Comparison of ENCODE assay signal across 11 cellular contexts in genomic region chr6:13413906-13414555, GRCh38.
DNase-seq lines count a peak whose midpoint lies in the region; ATAC-seq and TF ChIP-seq lines count a peak whose summit lies in the region.
"Had no signal": no experiment of that assay in that cellular context is flagged by ENCODE, and none has a peak within 500 bp of the region (broad histone marks: within the 10 kb centered on the region; RNA-seq: fewer than 3 reads in every experiment).

No MANE protein-coding gene starts in this region.

- H3K27ac ChIP-seq in Karpas-422 (ENCODE audit: low read length) (peak overlapping the region; percentile 38; the same call in 1 of the 2 replicates), caudate nucleus (ENCODE audit: low read depth, low read length) (peak overlapping the region; percentile 73), gastrocnemius medialis (peak overlapping the region; percentile 63 to 78 (median 70))

- H2AFZ ChIP-seq in Karpas-422 (ENCODE audit: low read length), result no peak overlapping the region

- H3K4me3 ChIP-seq in Karpas-422 (ENCODE audit: low read length) (no peak overlapping the region), gastrocnemius medialis (no peak overlapping the region)
- H3K4me3 ChIP-seq: vagina had no signal

- peaks cover 7 to 19% (median 11%) of the 10 kb centered on the region in 3 donors for H3K36me3 Mint-ChIP-seq in immature natural killer cell
- H3K36me3 Mint-ChIP-seq in activated naive CD8-positive, alpha-beta T cell treated with anti-CD3 and anti-CD28 coated beads for 36 hours, result peaks cover 11% of the 10 kb centered on the region
- no peaks in the 10 kb centered on the region for H3K36me3 Mint-ChIP-seq in HFFc6 (ENCODE audit: low read depth)

- no peaks in the 10 kb centered on the region for H3K9me2 ChIP-seq in Karpas-422 (replicated peaks; ENCODE audit: insufficient read depth, low read length)

- H3K36me3 ChIP-seq in Karpas-422 (ENCODE audit: insufficient read depth, low read length), result peaks cover 6% of the 10 kb centered on the region; the same call in 1 of the 2 replicates
- H3K36me3 ChIP-seq in gastrocnemius medialis, result no peaks in the 10 kb centered on the region
- H3K36me3 ChIP-seq: vagina had no signal

- no peaks in the 10 kb centered on the region for H4K20me1 ChIP-seq in Karpas-422 (ENCODE audit: insufficient read depth, low read depth, low read length)

- H3K4me3 Mint-ChIP-seq in immature natural killer cell, result peak overlapping the region in 2 of 5 donors; percentile 47 to 51
- H3K4me3 Mint-ChIP-seq in activated naive CD8-positive, alpha-beta T cell treated with anti-CD3 and anti-CD28 coated beads for 36 hours, result no peak overlapping the region
- no peak overlapping the region for H3K4me3 Mint-ChIP-seq in HFFc6
- H3K4me3 Mint-ChIP-seq: nephron progenitor cell had no signal

- H3K79me2 ChIP-seq in Karpas-422 (ENCODE audit: low read length), result peaks cover 85% of the 10 kb centered on the region

- no peaks in the 10 kb centered on the region for H3K27me3 ChIP-seq in Karpas-422 (ENCODE audit: low read length)
- no peaks in the 10 kb centered on the region for H3K27me3 ChIP-seq in gastrocnemius medialis
- H3K27me3 ChIP-seq: vagina had no signal

- H3K4me1 ChIP-seq in Karpas-422 (ENCODE audit: low read length) (peaks cover 35% of the 10 kb centered on the region), gastrocnemius medialis (peaks cover 73 to 74% of the 10 kb centered on the region in 2 donors)

- H3K9me3 ChIP-seq in Karpas-422 (ENCODE audit: low read length) (no peaks in the 10 kb centered on the region), gastrocnemius medialis (no peaks in the 10 kb centered on the region)
- H3K9me3 ChIP-seq: vagina had no signal

- H3K9me3 Mint-ChIP-seq in immature natural killer cell (no peaks in the 10 kb centered on the region), HFFc6 (no peaks in the 10 kb centered on the region)
- H3K9me3 Mint-ChIP-seq in activated naive CD8-positive, alpha-beta T cell treated with anti-CD3 and anti-CD28 coated beads for 36 hours, result no peaks in the 10 kb centered on the region
- H3K9me3 Mint-ChIP-seq: nephron progenitor cell had no signal

- H3K27me3 Mint-ChIP-seq in immature natural killer cell (ENCODE audit: low read depth in 3 of 3) (peaks cover 0 to 1% (median 0%) of the 10 kb centered on the region in 3 donors), HFFc6 (ENCODE audit: insufficient read depth) (no peaks in the 10 kb centered on the region)
- peaks cover 2% of the 10 kb centered on the region for H3K27me3 Mint-ChIP-seq in activated naive CD8-positive, alpha-beta T cell treated with anti-CD3 and anti-CD28 coated beads for 36 hours

- intact Hi-C loops in gastrocnemius medialis (cut with DNase I; ENCODE audit: low total_unique reads), result loop anchor here (2.0 to 5.0 kb wide), 3 partner anchors 73 to 158 kb away; partner anchors contain the start of genes GFOD1 and SIRT5

- H3K27ac Mint-ChIP-seq in immature natural killer cell, result peak overlapping the region; percentile 72 to 91 (median 82)
- no peak overlapping the region for H3K27ac Mint-ChIP-seq in activated naive CD8-positive, alpha-beta T cell treated with anti-CD3 and anti-CD28 coated beads for 36 hours
- no peak overlapping the region for H3K27ac Mint-ChIP-seq in HFFc6
- H3K27ac Mint-ChIP-seq: nephron progenitor cell had no signal

- no peak overlapping the region for H3K9ac ChIP-seq in Karpas-422 (ENCODE audit: low read length)

- H3K4me2 ChIP-seq in Karpas-422 (ENCODE audit: low read depth, low read length, poor library complexity, severe bottlenecking), result no peak overlapping the region

- TF ChIP-seq CTCF in gastrocnemius medialis (IDR thresholded peaks at IDR 0.05 in 4 of 5, conservative IDR thresholded peaks at IDR 0.05 in 1 of 5), result peak in 3 of 5 experiments; percentile 19 to 32 (median 25)
- TF ChIP-seq CTCF in HFFc6 (IDR thresholded peaks at IDR 0.05), result no peak

- in situ Hi-C loops in gastrocnemius medialis (cut with MboI; ENCODE audit: low sequenced_read_pairs in 4 of 4), result loop anchor here in 1 of 4 donors (25.0 kb wide), 1 partner anchor 123 kb away; no protein-coding TSS in a partner anchor

- H3K4me1 Mint-ChIP-seq in immature natural killer cell, result peaks cover 89 to 98% of the 10 kb centered on the region in 2 donors
- H3K4me1 Mint-ChIP-seq in activated naive CD8-positive, alpha-beta T cell treated with anti-CD3 and anti-CD28 coated beads for 36 hours, result no peaks in the 10 kb centered on the region
- H3K4me1 Mint-ChIP-seq in HFFc6 (ENCODE audit: low read depth), result peaks cover 9% of the 10 kb centered on the region

- TF ChIP-seq POLR2A in gastrocnemius medialis (IDR thresholded peaks at IDR 0.05), result no peak

- ATAC-seq in gastrocnemius medialis, result peak; percentile 84 to 85
- ATAC-seq in GM19467 (IDR thresholded peaks at IDR 0.05; ENCODE audit: unreplicated experiment), result no peak

- DNase-seq in Karpas-422, result no peak
- DNase-seq in caudate nucleus (lab: John Stamatoyannopoulos, UW), result peak in 37 of 61 donors; percentile 11 to 90 (median 35)
- peak in 2 of 3 donors; percentile 53 to 75 for DNase-seq in immature natural killer cell
- DNase-seq in gastrocnemius medialis, result peak; percentile 53 to 84
- DNase-seq in activated naive CD8-positive, alpha-beta T cell treated with anti-CD3 and anti-CD28 coated beads for 36 hours, result no peak
- no peak for DNase-seq in HFFc6
- DNase-seq in iPS-NIHi7 (ENCODE audit: extremely low spot score), result no peak
- DNase-seq: NCI-H510A, nephron progenitor cell had no signal

Comparison
In these comparisons a context has a peak if more than half of its experiments do, and no peak if none do; other contexts are left out.
1. DNase-seq: peak in caudate nucleus (37 of 61), immature natural killer cell (2 of 3) and gastrocnemius medialis (2 of 2); none in Karpas-422 (single experiment), activated naive CD8-positive, alpha-beta T cell treated with anti-CD3 and anti-CD28 coated beads for 36 hours (single experiment), HFFc6 (single experiment) and iPS-NIHi7 (single experiment).
2. H3K27ac Mint-ChIP-seq: peak in immature natural killer cell (6 of 6); none in activated naive CD8-positive, alpha-beta T cell treated with anti-CD3 and anti-CD28 coated beads for 36 hours (single experiment) and HFFc6 (single experiment).
3. Peak in every context shown above with its lines, with median percentiles within 50 percentile points of each other: H3K27ac ChIP-seq.